In genomic region chr1:227342075-227342829, GRCh38 we compare ENCODE assay signal across 34 cellular contexts.
"Had no signal": no experiment of that assay in that cellular context is flagged by ENCODE, and none has a peak within 500 bp of the region (broad histone marks: within the 10 kb centered on the region; RNA-seq: fewer than 3 reads in every experiment).

No MANE protein-coding gene starts in this region.

- FAIRE-seq: endometrium, endothelial cell of umbilical vein had no signal

- ATAC-seq: activated CD4-positive, CD25-positive, alpha-beta regulatory T cell treated with anti-CD3 and anti-CD28 coated beads, Interleukin-2, amount 50 U/mL, for 24 hours; activated CD8-positive, alpha-beta T cell treated with anti-CD3 and anti-CD28 coated beads for 36 hours; activated T-cell treated with anti-CD3 and anti-CD28 coated beads, Interleukin-2, amount 50 U/mL, for 4 hours; activated T-helper 17 cell treated with anti-CD3 and anti-CD28 coated beads, Interleukin-2, amount 50 U/mL, for 72 hours; body of pancreas; gastroesophageal sphincter; T-helper 17 cell had no signal

- H3K27ac ChIP-seq: body of pancreas, cardiac muscle cell, colonic mucosa, epithelial cell of prostate, esophagus squamous epithelium, gastroesophageal sphincter, VCaP had no signal

- H3K4me1 ChIP-seq: body of pancreas, colonic mucosa had no signal

- H3K9me3 ChIP-seq: body of pancreas, colonic mucosa, esophagus squamous epithelium had no signal

- H3K36me3 Mint-ChIP-seq: activated naive CD8-positive, alpha-beta T cell had no signal

- H3K4me3 ChIP-seq: body of pancreas, cardiac muscle cell, colonic mucosa, esophagus squamous epithelium, gastroesophageal sphincter had no signal

- H3K36me3 ChIP-seq: cardiac muscle cell, colonic mucosa, esophagus squamous epithelium, gastroesophageal sphincter had no signal

- H3K27me3 ChIP-seq: body of pancreas, cardiac muscle cell, colonic mucosa, esophagus squamous epithelium, gastroesophageal sphincter had no signal

- H3K27me3 Mint-ChIP-seq: activated T-helper 17 cell treated with anti-CD3 and anti-CD28 coated beads, Interleukin-2, amount 50 U/mL, for 72 hours had no signal

- H3K4me1 Mint-ChIP-seq: activated B cell treated with CpG ODN at 0.5 μM for 24 hours; activated T-helper 17 cell treated with anti-CD3 and anti-CD28 coated beads, Interleukin-2, amount 50 U/mL, for 72 hours; T-helper 17 cell had no signal

- DNase-seq: activated B cell treated with CpG ODN at 0.5 μM for 24 hours; activated CD4-positive, alpha-beta T cell treated with anti-CD3 and anti-CD28 coated beads for 48 hours; activated CD4-positive, alpha-beta T cell treated with anti-CD3 and anti-CD28 coated beads, Interleukin-2, amount 50 U/mL, for 1 hour; activated CD4-positive, alpha-beta T cell treated with anti-CD3 and anti-CD28 coated beads, Interleukin-2, amount 50 U/mL, for 48 hours; activated CD8-positive, alpha-beta memory T cell treated with anti-CD3 and anti-CD28 coated beads for 24 hours; activated CD8-positive, alpha-beta T cell treated with anti-CD3 and anti-CD28 coated beads for 36 hours; activated effector memory CD4-positive, alpha-beta T cell treated with Interleukin-2 at 50 U/mL for 16 hours; activated gamma-delta T cell treated with Interleukin-2 at 50 U/mL for 16 hours; activated naive CD4-positive, alpha-beta T cell treated with anti-CD3 and anti-CD28 coated beads, Interleukin-2, amount 50 U/mL, for 16 hours; activated naive CD4-positive, alpha-beta T cell treated with Interleukin-2 at 50 U/mL for 16 hours; activated T-cell treated with anti-CD3 and anti-CD28 coated beads, Interleukin-2, amount 50 U/mL, for 4 hours; amygdala; aorta; body of pancreas; central memory CD4-positive, alpha-beta T cell; cerebellar nuclear complex; colonic mucosa; effector CD8-positive, alpha-beta T cell; esophagus squamous epithelium; foreskin melanocyte; head of caudate nucleus; T-helper 1 cell; T-helper 17 cell; T1000 had no signal

- H3K27ac Mint-ChIP-seq: activated B cell treated with CpG ODN at 0.5 μM for 24 hours; activated CD8-positive, alpha-beta T cell treated with anti-CD3 and anti-CD28 coated beads for 36 hours; activated naive CD8-positive, alpha-beta T cell; activated T-helper 17 cell treated with anti-CD3 and anti-CD28 coated beads, Interleukin-2, amount 50 U/mL, for 72 hours; T-helper 17 cell; T-helper 2 cell treated with Interferon-gamma antibody and Interleukin-4, amounts not matched to agents 5 μg/mL and 100 μg/mL, for 36 hours had no signal

- H3K4me3 Mint-ChIP-seq: activated B cell treated with CpG ODN at 0.5 μM for 24 hours; activated CD8-positive, alpha-beta T cell treated with anti-CD3 and anti-CD28 coated beads for 36 hours; activated naive CD8-positive, alpha-beta T cell; activated T-cell treated with anti-CD3 and anti-CD28 coated beads, Interleukin-2, amount 50 U/mL, for 4 hours; activated T-helper 17 cell treated with anti-CD3 and anti-CD28 coated beads, Interleukin-2, amount 50 U/mL, for 72 hours; T-helper 17 cell; T-helper 2 cell treated with Interferon-gamma antibody and Interleukin-4, amounts not matched to agents 5 μg/mL and 100 μg/mL, for 36 hours had no signal

- H3K9me3 Mint-ChIP-seq: activated CD8-positive, alpha-beta T cell treated with anti-CD3 and anti-CD28 coated beads for 36 hours; activated T-cell treated with anti-CD3 and anti-CD28 coated beads, Interleukin-2, amount 50 U/mL, for 4 hours; activated T-helper 17 cell treated with anti-CD3 and anti-CD28 coated beads, Interleukin-2, amount 50 U/mL, for 72 hours; T-helper 2 cell treated with Interferon-gamma antibody and Interleukin-4, amounts not matched to agents 5 μg/mL and 100 μg/mL, for 36 hours had no signal
